ENCODE assay signal across 16 cellular contexts in the genomic region with DNA sequence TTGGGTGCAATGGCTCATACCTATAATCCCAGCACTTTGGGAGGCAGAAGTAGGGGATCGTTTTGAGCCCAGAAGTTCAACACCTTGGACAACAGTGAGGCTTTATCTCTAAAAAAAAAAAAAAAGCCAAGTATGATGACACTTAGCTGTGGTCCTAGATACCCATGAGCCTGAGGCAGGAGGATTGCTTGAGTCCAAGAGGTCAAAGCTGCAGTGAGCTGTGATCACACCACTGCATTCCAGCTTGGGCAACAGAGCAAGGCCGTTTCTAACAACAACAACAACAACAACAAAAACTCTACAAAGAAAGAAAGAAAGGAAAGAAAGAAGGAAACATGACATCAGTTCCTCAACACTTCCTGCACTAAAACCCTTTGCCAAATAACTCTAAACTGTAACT.
DNase-seq lines count a peak whose midpoint lies in the region; ATAC-seq and TF ChIP-seq lines count a peak whose summit lies in the region.
"Had no signal": no experiment of that assay in that cellular context is flagged by ENCODE, and none has a peak within 500 bp of the region (broad histone marks: within the 10 kb centered on the region; RNA-seq: fewer than 3 reads in every experiment).

No MANE protein-coding gene starts in this region.

- TF ChIP-seq CTCF in endothelial cell (IDR thresholded peaks at IDR 0.05; ENCODE audit: unreplicated experiment) (no peak), nephron progenitor cell (IDR thresholded peaks at IDR 0.05) (no peak)

- DNase-seq in ELF-1 (ENCODE audit: low read depth, low spot score) (peak; percentile 4), endothelial cell (ENCODE audit: low spot score) (no peak), nephron progenitor cell (no peak), renal cortical epithelial cell (ENCODE audit: low read depth) (peak; percentile 55), kidney tubule cell (ENCODE audit: low spot score) (no peak)
- no peak for DNase-seq in activated effector memory CD4-positive, alpha-beta T cell treated with Interleukin-2 at 50 U/mL for 16 hours
- DNase-seq: 8988T; CD4-positive, alpha-beta memory T cell; DMS153; DMS79; GF-D8; H9; IMR-90 had no signal

- ATAC-seq in HG02759 (IDR thresholded peaks at IDR 0.05; ENCODE audit: unreplicated experiment): no peak
- ATAC-seq: K562 had no signal

- H3K4me3 Mint-ChIP-seq in endothelial cell (ENCODE audit: unreplicated experiment): no peak overlapping the region
- H3K4me3 Mint-ChIP-seq in nephron progenitor cell: no peak overlapping the region
- H3K4me3 Mint-ChIP-seq: CD14-positive monocyte; CD4-positive, alpha-beta memory T cell; H9 had no signal

- no peaks in the 10 kb centered on the region for H3K36me3 Mint-ChIP-seq in endothelial cell (ENCODE audit: low read depth, unreplicated experiment)
- H3K36me3 Mint-ChIP-seq in nephron progenitor cell (ENCODE audit: low read depth): no peaks in the 10 kb centered on the region
- H3K36me3 Mint-ChIP-seq: CD14-positive monocyte; CD4-positive, alpha-beta memory T cell had no signal

- H3K27ac Mint-ChIP-seq in endothelial cell (ENCODE audit: unreplicated experiment) (peak overlapping the region; percentile 90), nephron progenitor cell (peak overlapping the region; percentile 27)
- H3K27ac Mint-ChIP-seq: CD14-positive monocyte; CD4-positive, alpha-beta memory T cell had no signal

- H3K4me1 Mint-ChIP-seq in endothelial cell (ENCODE audit: unreplicated experiment) (peaks cover 5% of the 10 kb centered on the region), nephron progenitor cell (no peaks in the 10 kb centered on the region)
- H3K4me1 Mint-ChIP-seq: CD14-positive monocyte; CD4-positive, alpha-beta memory T cell had no signal

- no peaks in the 10 kb centered on the region for H3K9me3 Mint-ChIP-seq in endothelial cell (ENCODE audit: unreplicated experiment)
- no peaks in the 10 kb centered on the region for H3K9me3 Mint-ChIP-seq in nephron progenitor cell
- H3K9me3 Mint-ChIP-seq: H9 had no signal

- H3K27me3 Mint-ChIP-seq in endothelial cell (ENCODE audit: unreplicated experiment): no peaks in the 10 kb centered on the region
- H3K27me3 Mint-ChIP-seq in nephron progenitor cell (ENCODE audit: low read depth, poor library complexity): no peaks in the 10 kb centered on the region
- H3K27me3 Mint-ChIP-seq: CD4-positive, alpha-beta memory T cell had no signal

Comparison
In these comparisons a context has a peak if more than half of its experiments do, and no peak if none do; other contexts are left out.
1. DNase-seq: peak in ELF-1 (single experiment) and renal cortical epithelial cell (single experiment); none in endothelial cell (single experiment), nephron progenitor cell (single experiment), kidney tubule cell (single experiment) and activated effector memory CD4-positive, alpha-beta T cell treated with Interleukin-2 at 50 U/mL for 16 hours (single experiment).